22 cellular contexts compared by ENCODE assay signal in the genomic region with DNA sequence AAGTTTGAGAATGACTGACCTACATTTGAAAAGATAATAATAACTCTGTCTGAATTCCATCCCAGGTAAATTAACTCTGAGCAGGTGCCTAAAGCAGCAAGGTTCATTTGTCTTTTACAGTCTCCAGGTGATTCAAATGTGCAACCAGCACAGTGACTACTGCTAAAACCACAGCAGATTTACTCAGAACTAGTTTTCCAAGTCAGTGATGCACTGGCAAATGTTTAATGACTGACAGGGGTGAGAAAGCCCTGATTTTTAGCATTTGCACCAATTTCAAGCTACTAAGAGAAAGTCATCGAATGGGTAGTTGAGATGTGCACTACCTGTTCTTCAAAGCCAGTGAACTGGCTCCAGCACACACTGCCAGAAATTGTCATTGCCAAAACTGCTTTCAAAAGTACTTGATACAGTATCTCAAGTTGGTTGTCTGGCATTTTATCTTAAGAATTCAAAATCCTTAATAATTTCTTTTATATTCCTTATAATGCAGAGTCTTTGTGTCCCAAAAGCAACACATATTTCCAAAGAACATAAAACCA.
DNase-seq lines count a peak whose midpoint lies in the region; ATAC-seq and TF ChIP-seq lines count a peak whose summit lies in the region.
"Had no signal": no experiment of that assay in that cellular context is flagged by ENCODE, and none has a peak within 500 bp of the region (broad histone marks: within the 10 kb centered on the region; RNA-seq: fewer than 3 reads in every experiment).

No MANE protein-coding gene starts in this region.

- no peak overlapping the region for H3K4me3 Mint-ChIP-seq in HFFc6
- H3K4me3 Mint-ChIP-seq: activated CD4-positive, alpha-beta T cell treated with anti-CD3 and anti-CD28 coated beads, Interleukin-2, amount 10 ng/mL, durations not matched to agents 7 days and 5 days; neural crest cell; stimulated activated memory B cell treated with anti-CD40 and anti-IgM and Interleukin-4, amounts not matched to agents 10 μg/mL and 1 μg/mL and 100 μg/mL, for 72 hours had no signal

- H3K27me3 Mint-ChIP-seq in HFFc6 (ENCODE audit: insufficient read depth), result peaks cover 6% of the 10 kb centered on the region; the same call in 1 of the 2 replicates
- H3K27me3 Mint-ChIP-seq: stimulated activated memory B cell treated with anti-CD40 and anti-IgM and Interleukin-4, amounts not matched to agents 10 μg/mL and 1 μg/mL and 100 μg/mL, for 72 hours had no signal

- peaks cover 29% of the 10 kb centered on the region for H3K4me1 Mint-ChIP-seq in HFFc6 (ENCODE audit: low read depth)
- H3K4me1 Mint-ChIP-seq: activated CD4-positive, alpha-beta T cell treated with anti-CD3 and anti-CD28 coated beads, Interleukin-2, amount 10 ng/mL, durations not matched to agents 7 days and 5 days; neural crest cell had no signal

- peaks cover 70% of the 10 kb centered on the region for H3K36me3 Mint-ChIP-seq in HFFc6 (ENCODE audit: low read depth)
- H3K36me3 Mint-ChIP-seq: stimulated activated memory B cell treated with anti-CD40 and anti-IgM and Interleukin-4, amounts not matched to agents 10 μg/mL and 1 μg/mL and 100 μg/mL, for 72 hours had no signal

- TF ChIP-seq CTCF in HFFc6 (IDR thresholded peaks at IDR 0.05), result no peak

- in situ Hi-C loops in ACHN (cut with HindIII; ENCODE audit: low pct_ligation_motif_present, low pct_unique_long_range_greater_than_20kb, low sequenced_read_pairs), result no loop called here

- peak; percentile 74 for DNase-seq in ACHN
- DNase-seq in glomerular visceral epithelial cell (ENCODE audit: extremely low spot score), result peak; percentile 37
- no peak for DNase-seq in HFFc6
- no peak for DNase-seq in germinal center (ENCODE audit: low spot score)
- DNase-seq: 8988T; activated CD4-positive, alpha-beta T cell treated with anti-CD3 and anti-CD28 coated beads, Interleukin-2, amount 10 ng/mL, durations not matched to agents 7 days and 5 days; AML-193; cerebellar nuclear complex; DMS79 treated with DMSO at 0.1 percent for 48 hours; foreskin keratinocyte; lower lobe of right lung; MG63; NCI-H69 had no signal

- ATAC-seq in GM19397 (IDR thresholded peaks at IDR 0.05; ENCODE audit: unreplicated experiment) (peak; percentile 56), HG02981 (IDR thresholded peaks at IDR 0.05; ENCODE audit: unreplicated experiment) (peak; percentile 50), HG03469 (IDR thresholded peaks at IDR 0.05; ENCODE audit: unreplicated experiment) (no peak), GM18870 (IDR thresholded peaks at IDR 0.05; ENCODE audit: unreplicated experiment) (no peak)
- ATAC-seq: foreskin keratinocyte; HCT116; K562; lower lobe of right lung; stimulated activated memory B cell treated with anti-CD40 and anti-IgM and Interleukin-4, amounts not matched to agents 10 μg/mL and 1 μg/mL and 100 μg/mL, for 72 hours had no signal

- H3K9me3 Mint-ChIP-seq in HFFc6, result no peaks in the 10 kb centered on the region
- H3K9me3 Mint-ChIP-seq: activated CD4-positive, alpha-beta T cell treated with anti-CD3 and anti-CD28 coated beads, Interleukin-2, amount 10 ng/mL, durations not matched to agents 7 days and 5 days; activated T-helper 2 cell treated with anti-CD3 and anti-CD28 coated beads, Interferon-gamma antibody, Interleukin-2, Interleukin-4, amounts not matched to agents 10 μg/mL and 5 μg/mL and 100 μg/mL, durations not matched to agents 14 hours and 24 hours and 36 hours; stimulated activated memory B cell treated with anti-CD40 and anti-IgM and Interleukin-4, amounts not matched to agents 10 μg/mL and 1 μg/mL and 100 μg/mL, for 72 hours had no signal

- H3K27ac Mint-ChIP-seq in HFFc6, result no peak overlapping the region
- H3K27ac Mint-ChIP-seq: activated CD4-positive, alpha-beta T cell treated with anti-CD3 and anti-CD28 coated beads, Interleukin-2, amount 10 ng/mL, durations not matched to agents 7 days and 5 days; activated T-helper 2 cell treated with anti-CD3 and anti-CD28 coated beads, Interferon-gamma antibody, Interleukin-2, Interleukin-4, amounts not matched to agents 10 μg/mL and 5 μg/mL and 100 μg/mL, durations not matched to agents 14 hours and 24 hours and 36 hours; stimulated activated memory B cell treated with anti-CD40 and anti-IgM and Interleukin-4, amounts not matched to agents 10 μg/mL and 1 μg/mL and 100 μg/mL, for 72 hours had no signal

Comparison
In these comparisons a context has a peak if more than half of its experiments do, and no peak if none do; other contexts are left out.
1. DNase-seq: peak in ACHN (single experiment) and glomerular visceral epithelial cell (single experiment); none in HFFc6 (single experiment) and germinal center (single experiment).
2. ATAC-seq: peak in GM19397 (single experiment) and HG02981 (single experiment); none in HG03469 (single experiment) and GM18870 (single experiment).